In genomic region chr10:17025444-17026295, GRCh38 we compare ENCODE assay signal across 8 cellular contexts.
A peak's percentile ranks its signal among the peaks of the same experiment; 100 is the strongest.
DNase-seq lines count a peak whose midpoint lies in the region; ATAC-seq, FAIRE-seq and TF ChIP-seq lines count a peak whose summit lies in the region.

No MANE protein-coding gene starts in this region.

- ATAC-seq in GM18873 (IDR thresholded peaks at IDR 0.05; ENCODE audit: low FRiP score, unreplicated experiment), result no peak

- H3K4me3 ChIP-seq in foreskin fibroblast (ENCODE audit: low read depth in 1 of 2, low read length in 2 of 2), result peak overlapping the region in 1 of 2 donors; percentile 21
- H3K4me3 ChIP-seq in skeletal muscle cell (ENCODE audit: low read depth, low read length), result no peak overlapping the region

- DNase-seq in AG20443 (ENCODE audit: low spot score), result peak; percentile 86
- peak; percentile 97 for DNase-seq in RCC 7860 (ENCODE audit: low spot score)
- peak; percentile 36 for DNase-seq in activated effector memory CD4-positive, alpha-beta T cell treated with Interleukin-2 at 50 U/mL for 16 hours
- DNase-seq in foreskin fibroblast, result peak; percentile 98 to 99
- peak; percentile 98 for DNase-seq in skeletal muscle cell (ENCODE audit: low read depth)
- DNase-seq in LoVo (ENCODE audit: low spot score), result no peak
- DNase-seq in DMS53 treated with DMSO at 0.1 percent for 48 hours (lab: John Stamatoyannopoulos, UW; ENCODE audit: unreplicated experiment), result no peak

- FAIRE-seq in RCC 7860 (lab: Jason Lieb, UNC), result peak; percentile 78

- no peak for TF ChIP-seq CTCF in foreskin fibroblast (IDR thresholded peaks at IDR 0.05; ENCODE audit: low read depth, low read length)

Comparison
In these comparisons a context has a peak if more than half of its experiments do, and no peak if none do; other contexts are left out.
1. DNase-seq: peak in AG20443 (single experiment), RCC 7860 (single experiment), activated effector memory CD4-positive, alpha-beta T cell treated with Interleukin-2 at 50 U/mL for 16 hours (single experiment), foreskin fibroblast (2 of 2) and skeletal muscle cell (single experiment); none in LoVo (single experiment) and DMS53 treated with DMSO at 0.1 percent for 48 hours (single experiment).